Comparison of ENCODE assay signal across 9 cellular contexts in genomic region chr1:16618719-16619118, GRCh38. TPM values are rescaled to one million over a fixed set of nuclear protein-coding genes. Genes with fewer than 3 reads are reported as not detected.
A peak's percentile ranks its signal among the peaks of the same experiment; 100 is the strongest.
DNase-seq lines count a peak whose midpoint lies in the region; ATAC-seq and TF ChIP-seq lines count a peak whose summit lies in the region.
"Had no signal": no experiment of that assay in that cellular context is flagged by ENCODE, and none has a peak within 500 bp of the region (broad histone marks: within the 10 kb centered on the region; RNA-seq: fewer than 3 reads in every experiment).

No MANE protein-coding gene starts in this region.

- no peaks in the 10 kb centered on the region for H3K9me3 Mint-ChIP-seq in GM23338
- H3K9me3 Mint-ChIP-seq in neural progenitor cell = no peaks in the 10 kb centered on the region
- H3K9me3 Mint-ChIP-seq: effector memory CD8-positive, alpha-beta T cell had no signal

- POLR2A ChIA-PET in A673 (lab: Charles Lee; ENCODE audit: low non-redundant PET) (no interaction called here), HEK293T (lab: Yijun Ruan, JAX) (no interaction called here)

- no peaks in the 10 kb centered on the region for H3K4me1 Mint-ChIP-seq in GM23338
- H3K4me1 Mint-ChIP-seq in neural progenitor cell = no peaks in the 10 kb centered on the region

- no peaks in the 10 kb centered on the region for H3K79me2 ChIP-seq in GM23338 (replicated peaks; ENCODE audit: insufficient read depth)
- H3K79me2 ChIP-seq in neural progenitor cell (ENCODE audit: low read depth) = no peaks in the 10 kb centered on the region

- H3K4me2 ChIP-seq in GM23338 (no peak overlapping the region), neural progenitor cell (no peak overlapping the region)

- TF ChIP-seq CTCF in A673 (conservative IDR thresholded peaks at IDR 0.05; ENCODE audit: low read depth, low read length) (no peak), GM23338 (conservative IDR thresholded peaks at IDR 0.05; ENCODE audit: low read depth in 2 of 2) (peak; percentile 59 to 85), neural progenitor cell (IDR thresholded peaks at IDR 0.05) (peak; percentile 34)

- H3K27me3 ChIP-seq in A673 (replicated peaks; ENCODE audit: insufficient read depth, low read depth, low read length, poor library complexity) = no peaks in the 10 kb centered on the region
- peaks cover 23% of the 10 kb centered on the region for H3K27me3 ChIP-seq in GM23338 (ENCODE audit: insufficient read depth)
- H3K27me3 ChIP-seq in neural progenitor cell = peaks cover 23% of the 10 kb centered on the region

- CTCF ChIA-PET in A673 (lab: Charles Lee) = interaction anchor here (1.8 kb wide), 1 partner anchor 333 kb away, joined by 27 read pairs; no protein-coding TSS in a partner anchor
- CTCF ChIA-PET in HEK293T (lab: Yijun Ruan, JAX) = interaction anchor here (0.6 kb wide), 1 partner anchor 761 kb away, joined by 4 read pairs; no protein-coding TSS in a partner anchor

- intact Hi-C loops in A673 (cut with micrococcal nuclease; ENCODE audit: unreplicated experiment) (no loop called here), head of caudate nucleus (cut with DNase I) (no loop called here)

- H3K36me3 ChIP-seq in A673 (ENCODE audit: insufficient read depth, low read length, poor library complexity, severe bottlenecking) = peaks cover 12% of the 10 kb centered on the region
- H3K36me3 ChIP-seq in GM23338 (ENCODE audit: insufficient read depth) = peaks cover 8% of the 10 kb centered on the region
- no peaks in the 10 kb centered on the region for H3K36me3 ChIP-seq in neural progenitor cell

- no peaks in the 10 kb centered on the region for H3K9me2 ChIP-seq in GM23338 (ENCODE audit: insufficient read depth)

- H3K27ac Mint-ChIP-seq in GM23338 (no peak overlapping the region), neural progenitor cell (no peak overlapping the region)
- H3K27ac Mint-ChIP-seq: effector memory CD8-positive, alpha-beta T cell had no signal

- DNase-seq in A673 (ENCODE audit: low spot score) = no peak
- peak; percentile 95 for DNase-seq in GM23338 (ENCODE audit: low spot score)
- DNase-seq in head of caudate nucleus = peak in 27 of 42 donors; percentile 3 to 85 (median 54)
- DNase-seq in neural progenitor cell (ENCODE audit: low spot score) = peak; percentile 75
- DNase-seq in HEK293T (ENCODE audit: extremely low spot score) = no peak
- DNase-seq: effector memory CD8-positive, alpha-beta T cell had no signal

- H3K9me3 ChIP-seq in A673 (ENCODE audit: low read depth, low read length, poor library complexity, severe bottlenecking) = no peaks in the 10 kb centered on the region
- no peaks in the 10 kb centered on the region for H3K9me3 ChIP-seq in neural progenitor cell (ENCODE audit: low read depth)

- no peaks in the 10 kb centered on the region for H3K36me3 Mint-ChIP-seq in GM23338 (ENCODE audit: low read depth)
- H3K36me3 Mint-ChIP-seq in neural progenitor cell = no peaks in the 10 kb centered on the region

- H3K4me3 ChIP-seq in A673 (ENCODE audit: low read depth, low read length, poor library complexity, severe bottlenecking) (no peak overlapping the region), GM23338 (no peak overlapping the region), neural progenitor cell (no peak overlapping the region)

- peaks cover 15% of the 10 kb centered on the region for H3F3A ChIP-seq in GM23338 (replicated peaks; ENCODE audit: low read depth)
- H3F3A ChIP-seq in neural progenitor cell (ENCODE audit: low read depth) = peaks cover 43% of the 10 kb centered on the region

- H3K9ac ChIP-seq in neural progenitor cell = no peak overlapping the region

- H3K27me3 Mint-ChIP-seq in GM23338 (ENCODE audit: insufficient read depth, low read depth, poor library complexity) (no peaks in the 10 kb centered on the region), neural progenitor cell (ENCODE audit: insufficient read depth, low read depth) (no peaks in the 10 kb centered on the region)
- H3K27me3 Mint-ChIP-seq: effector memory CD8-positive, alpha-beta T cell had no signal

- peaks cover 9% of the 10 kb centered on the region; the same call in 1 of the 2 replicates for H4K20me1 ChIP-seq in GM23338 (replicated peaks; ENCODE audit: insufficient read depth)
- peaks cover 4% of the 10 kb centered on the region for H4K20me1 ChIP-seq in neural progenitor cell (ENCODE audit: low read depth)

- H3K4me3 Mint-ChIP-seq in GM23338 (no peak overlapping the region), neural progenitor cell (no peak overlapping the region)
- H3K4me3 Mint-ChIP-seq: effector memory CD8-positive, alpha-beta T cell had no signal

- peak overlapping the region; percentile 1 for H3K27ac ChIP-seq in A673 (ENCODE audit: low read depth, low read length, poor library complexity, severe bottlenecking)
- no peak overlapping the region for H3K27ac ChIP-seq in GM23338 (ENCODE audit: low read depth)
- no peak overlapping the region for H3K27ac ChIP-seq in neural progenitor cell

- H3K4me1 ChIP-seq in A673 (ENCODE audit: insufficient read depth, low read length, poor library complexity, severe bottlenecking) = peaks cover 6% of the 10 kb centered on the region
- peaks cover 10% of the 10 kb centered on the region; the same call in 1 of the 2 replicates for H3K4me1 ChIP-seq in GM23338 (ENCODE audit: insufficient read depth)
- H3K4me1 ChIP-seq in neural progenitor cell = peaks cover 41% of the 10 kb centered on the region

- peak; percentile 43 for ATAC-seq in GM23338
- ATAC-seq in HG03280 (IDR thresholded peaks at IDR 0.05; ENCODE audit: unreplicated experiment) = no peak
- no peak for ATAC-seq in HG02938 (IDR thresholded peaks at IDR 0.05; ENCODE audit: unreplicated experiment)
- ATAC-seq in GM18868 (IDR thresholded peaks at IDR 0.05; ENCODE audit: unreplicated experiment) = no peak
- ATAC-seq: effector memory CD8-positive, alpha-beta T cell had no signal

- BruUV-seq in A673 (replicated peaks; lab: Mats Ljungman, UMichigan) = no TSS peak

- H2AFZ ChIP-seq in GM23338 (no peak overlapping the region), neural progenitor cell (replicated peaks) (no peak overlapping the region)

TF ChIP-seq in GM23338, 12 proteins besides CTCF, POLR2A, EP300 and RAD21 (continues in another document):
- no peak for TF ChIP-seq NANOG (IDR thresholded peaks at IDR 0.05; ENCODE audit: borderline replicate concordance)
- TF ChIP-seq CREB1 (CRISPR knock-in tag; IDR thresholded peaks at IDR 0.05; ENCODE audit: low read depth) = no peak
- no peak for TF ChIP-seq ZNF331 (CRISPR knock-in tag; IDR thresholded peaks at IDR 0.05; ENCODE audit: low read depth)
- TF ChIP-seq STAT1 (IDR thresholded peaks at IDR 0.05; ENCODE audit: unreplicated experiment) = no peak
- no peak for TF ChIP-seq EZH2 (IDR thresholded peaks at IDR 0.05; ENCODE audit: low read depth, unreplicated experiment)

TF ChIP-seq in HEK293T, 16 proteins besides CTCF, POLR2A, EP300 and RAD21:
- TF ChIP-seq SP1 (IDR thresholded peaks at IDR 0.05) = no peak
- no peak for TF ChIP-seq L3MBTL2 (conservative IDR thresholded peaks at IDR 0.05)
- TF ChIP-seq LEF1 (IDR thresholded peaks at IDR 0.05; ENCODE audit: borderline replicate concordance) = no peak
- no peak for TF ChIP-seq BHLHE40 (IDR thresholded peaks at IDR 0.05; ENCODE audit: borderline replicate concordance)
TF ChIP-seq in HEK293T: peak in this region for 0.

RNA-seq across cellular contexts. Expression of gene NBPF1, which starts 5.4 kb away (rescaled TPM):
- 84.3 and 85.2 TPM in 2 replicates for total RNA-seq in A673 (2021)
- 7.5 and 11.8 TPM in 2 replicates for total RNA-seq in GM23338 (2014; rRNA removed; shearing (Covaris generic))
- polyA plus RNA-seq in GM23338 (2016; fragmentation: Nextera tagmentation; extraction: Ambion mirVana) = 9.0 and 9.5 TPM in 2 replicates
- total RNA-seq in neural progenitor cell (ENCODE audit: low replicate concordance) = 54.9 and 69.9 TPM in 2 replicates

RNA-seq across cellular contexts. Expression of gene RNU1-3, which starts 48.0 kb away (rescaled TPM):
- total RNA-seq in A673 (2021) (1,866 and 1,908 TPM in 2 replicates), neural progenitor cell (ENCODE audit: low replicate concordance) (under 0.01 TPM in 2 replicates)
- under 0.01 TPM in 1 of 2 replicates, not detected in the other for total RNA-seq in GM23338 (2014; rRNA removed; shearing (Covaris generic))
- not detected in 2 replicates for polyA plus RNA-seq in GM23338 (2016; fragmentation: Nextera tagmentation; extraction: Ambion mirVana)

Comparison
In these comparisons a context has a peak if more than half of its experiments do, and no peak if none do; other contexts are left out.
1. DNase-seq: peak in GM23338 (single experiment), head of caudate nucleus (27 of 42) and neural progenitor cell (single experiment); none in A673 (single experiment) and HEK293T (single experiment).
2. RNA of gene RNU1-3, which starts 48.0 kb away (total RNA-seq): 1,866 to 1,908 TPM in A673; under 0.01 TPM in GM23338 and under 0.01 TPM in neural progenitor cell; every median in the first group is over 1,000 times any median in the second.